ENCODE assay signal across 21 cellular contexts in genomic region chr2:173181982-173182381, GRCh38.
"Had no signal": no experiment of that assay in that cellular context is flagged by ENCODE, and none has a peak within 500 bp of the region (broad histone marks: within the 10 kb centered on the region; RNA-seq: fewer than 3 reads in every experiment).

No MANE protein-coding gene starts in this region.

- H3K36me3 Mint-ChIP-seq: naive B cell had no signal

- H2AFZ ChIP-seq: hepatocyte, parathyroid adenoma had no signal

- H3K27ac Mint-ChIP-seq: naive B cell, nephron had no signal

- H3K27me3 Mint-ChIP-seq: central memory CD8-positive, alpha-beta T cell; naive B cell had no signal

- H3K9me3 Mint-ChIP-seq: central memory CD8-positive, alpha-beta T cell had no signal

- H3K79me2 ChIP-seq: hepatocyte, parathyroid adenoma had no signal

- H3K4me3 ChIP-seq: dorsolateral prefrontal cortex, hepatocyte, left ventricle myocardium inferior, lung, prostate gland, right atrium auricular region, tibial nerve had no signal

- ATAC-seq: left cardiac atrium had no signal

- H3K27ac ChIP-seq: dorsolateral prefrontal cortex, parathyroid adenoma, prostate gland, right atrium auricular region, tibial nerve had no signal

- H3K27me3 ChIP-seq: dorsolateral prefrontal cortex, hepatocyte, right atrium auricular region, tibial nerve had no signal

- H3K4me1 ChIP-seq: parathyroid adenoma, prostate gland had no signal

- H3K4me2 ChIP-seq: hepatocyte had no signal

- DNase-seq: cortex of kidney; dorsolateral prefrontal cortex; effector CD8-positive, alpha-beta T cell; head of caudate nucleus; kidney; left cardiac atrium; left ventricle myocardium inferior; mesenchymal stem cell; naive B cell; occipital lobe; small intestine; stimulated activated CD4-positive, alpha-beta T cell treated with anti-CD3 and anti-CD28 coated beads, Interleukin-12 subunit alpha, Interleukin-12 subunit beta, amount 100 ng/mL, for 4 hours; stimulated activated naive CD4-positive, alpha-beta T cell had no signal

- H3K4me1 Mint-ChIP-seq: central memory CD8-positive, alpha-beta T cell; naive B cell; nephron had no signal

- H3K4me3 Mint-ChIP-seq: central memory CD8-positive, alpha-beta T cell; naive B cell; nephron had no signal

- H3K36me3 ChIP-seq: left ventricle myocardium inferior, prostate gland, right atrium auricular region, tibial nerve had no signal

- H3K9me3 ChIP-seq: left ventricle myocardium inferior, prostate gland, right atrium auricular region had no signal
